ENCODE assay signal across 20 cellular contexts in the genomic region with DNA sequence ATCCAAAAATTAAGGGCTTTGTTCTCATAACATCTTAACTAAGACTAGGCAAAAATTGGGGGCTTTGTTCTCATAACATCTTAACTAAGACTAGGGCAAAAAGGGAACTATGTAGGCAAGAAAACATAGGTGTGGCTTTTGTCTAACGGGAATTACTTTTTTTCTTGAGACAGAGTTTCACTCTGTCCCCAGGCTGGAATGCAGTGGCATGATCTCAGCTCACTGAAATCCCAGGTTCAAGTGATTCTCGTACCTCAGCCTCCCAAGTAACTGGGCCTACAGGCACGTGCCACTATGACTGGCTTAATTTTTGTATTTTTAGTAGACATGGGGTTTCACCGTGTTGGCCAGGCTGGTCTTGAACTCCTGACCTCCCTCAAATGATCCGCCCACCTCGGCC.
"Had no signal": no experiment of that assay in that cellular context is flagged by ENCODE, and none has a peak within 500 bp of the region (broad histone marks: within the 10 kb centered on the region; RNA-seq: fewer than 3 reads in every experiment).

No MANE protein-coding gene starts in this region.

- H3K9me3 Mint-ChIP-seq: activated naive CD4-positive, alpha-beta T cell treated with anti-CD3 and anti-CD28 coated beads, Interleukin-2, amount 50 U/mL, for 24 hours; natural killer cell treated with Interleukin-12 subunit alpha and Interleukin-12 subunit beta and Interleukin-15 and Interleukin-18, amount 100 ng/mL, for 72 hours; stimulated activated naive CD8-positive, alpha-beta T cell treated with anti-CD3 and anti-CD28 coated beads, Interleukin-15, Interleukin-2, amounts not matched to agents 100 ng/mL and 50 ng/mL, for 24 hours had no signal

- H3K27me3 Mint-ChIP-seq: activated naive CD4-positive, alpha-beta T cell treated with anti-CD3 and anti-CD28 coated beads, Interleukin-2, amount 50 U/mL, for 24 hours; natural killer cell treated with Interleukin-12 subunit alpha and Interleukin-12 subunit beta and Interleukin-15 and Interleukin-18, amount 100 ng/mL, for 72 hours; stimulated activated naive CD8-positive, alpha-beta T cell treated with anti-CD3 and anti-CD28 coated beads, Interleukin-15, Interleukin-2, amounts not matched to agents 100 ng/mL and 50 ng/mL, for 24 hours had no signal

- H3K4me3 ChIP-seq: ascending aorta, breast epithelium, gastrocnemius medialis, left ventricle myocardium inferior, spleen, tibial nerve had no signal

- H3K4me1 Mint-ChIP-seq: activated naive CD4-positive, alpha-beta T cell treated with anti-CD3 and anti-CD28 coated beads, Interleukin-2, amount 50 U/mL, for 24 hours had no signal

- DNase-seq: activated CD4-positive, alpha-beta T cell treated with anti-CD3 and anti-CD28 coated beads, Interleukin-2, amount 50 U/mL, for 1 hour; activated CD4-positive, CD25-positive, alpha-beta regulatory T cell treated with anti-CD3 and anti-CD28 coated beads, Interleukin-2, amount 50 U/mL, for 72 hours; activated CD8-positive, alpha-beta memory T cell treated with anti-CD3 and anti-CD28 coated beads, Interleukin-2, amount 50 U/mL, for 48 hours; activated gamma-delta T cell; cortex of kidney; gastrocnemius medialis; head of caudate nucleus; kidney; left ventricle myocardium inferior; occipital lobe; posterior cingulate gyrus; retina; spleen had no signal

- H3K9me3 ChIP-seq: ascending aorta, breast epithelium, gastrocnemius medialis, left ventricle myocardium inferior, spleen, tibial nerve had no signal

- H3K4me1 ChIP-seq: ascending aorta, breast epithelium, left ventricle myocardium inferior, spleen, tibial nerve had no signal

- H3K27ac Mint-ChIP-seq: activated naive CD4-positive, alpha-beta T cell treated with anti-CD3 and anti-CD28 coated beads, Interleukin-2, amount 50 U/mL, for 24 hours; natural killer cell treated with Interleukin-12 subunit alpha and Interleukin-12 subunit beta and Interleukin-15 and Interleukin-18, amount 100 ng/mL, for 72 hours had no signal

- H3K27me3 ChIP-seq: ascending aorta, breast epithelium, gastrocnemius medialis, spleen, tibial nerve had no signal

- H3K4me3 Mint-ChIP-seq: activated naive CD4-positive, alpha-beta T cell treated with anti-CD3 and anti-CD28 coated beads, Interleukin-2, amount 50 U/mL, for 24 hours; natural killer cell treated with Interleukin-12 subunit alpha and Interleukin-12 subunit beta and Interleukin-15 and Interleukin-18, amount 100 ng/mL, for 72 hours; stimulated activated naive CD8-positive, alpha-beta T cell treated with anti-CD3 and anti-CD28 coated beads, Interleukin-15, Interleukin-2, amounts not matched to agents 100 ng/mL and 50 ng/mL, for 24 hours had no signal

- ATAC-seq: gastrocnemius medialis; natural killer cell treated with Interleukin-12 subunit alpha and Interleukin-12 subunit beta and Interleukin-15 and Interleukin-18, amount 100 ng/mL, for 72 hours; SK-N-SH treated with all-trans-retinoic acid at 6 μM for 48 hours had no signal

- H3K36me3 ChIP-seq: breast epithelium had no signal

- H3K27ac ChIP-seq: ascending aorta, breast epithelium, gastrocnemius medialis, left ventricle myocardium inferior, spleen, tibial nerve had no signal
